ENCODE assay signal across 24 cellular contexts in the genomic region with DNA sequence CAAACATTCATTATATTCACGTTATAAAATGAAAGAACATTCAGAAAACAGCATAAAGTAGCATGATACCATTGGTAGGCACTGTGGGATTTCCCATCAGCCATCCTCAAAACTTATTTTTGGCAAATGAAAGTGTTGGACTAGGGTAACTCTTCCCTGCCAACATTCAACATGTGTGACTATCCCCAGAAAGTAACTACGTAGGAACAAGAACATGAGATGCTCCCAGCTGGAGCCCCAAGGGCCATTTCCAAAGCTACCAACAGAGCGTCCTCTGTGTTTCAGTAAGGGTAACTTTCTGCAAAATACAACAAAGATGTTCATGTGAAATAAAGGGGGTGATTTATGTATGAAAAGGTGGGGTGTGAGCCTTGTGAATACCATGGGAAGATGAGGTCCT. TPM values are rescaled to one million over a fixed set of nuclear protein-coding genes. Genes with fewer than 3 reads are reported as not detected.
DNase-seq lines count a peak whose midpoint lies in the region; ATAC-seq and TF ChIP-seq lines count a peak whose summit lies in the region.
"Had no signal": no experiment of that assay in that cellular context is flagged by ENCODE, and none has a peak within 500 bp of the region (broad histone marks: within the 10 kb centered on the region; RNA-seq: fewer than 3 reads in every experiment).

No MANE protein-coding gene starts in this region.

- TF ChIP-seq POLR2A in vagina (IDR thresholded peaks at IDR 0.05), result no peak

- no peaks in the 10 kb centered on the region for H3K9me3 ChIP-seq in vagina

- no peaks in the 10 kb centered on the region for H3K27me3 ChIP-seq in vagina
- H3K27me3 ChIP-seq: BLaER1, MG63 had no signal

- H3K4me3 ChIP-seq in vagina, result no peak overlapping the region
- H3K4me3 ChIP-seq: BLaER1, MG63 had no signal

- no peak overlapping the region for H3K4me3 Mint-ChIP-seq in activated naive CD8-positive, alpha-beta T cell treated with anti-CD3 and anti-CD28 coated beads, Interleukin-2, amount 50 U/mL, for 24 hours
- H3K4me3 Mint-ChIP-seq in activated naive CD8-positive, alpha-beta T cell treated with anti-CD3 and anti-CD28 coated beads for 36 hours, result no peak overlapping the region
- no peak overlapping the region for H3K4me3 Mint-ChIP-seq in T-cell

- peaks cover 39% of the 10 kb centered on the region for H3K4me1 Mint-ChIP-seq in activated naive CD8-positive, alpha-beta T cell treated with anti-CD3 and anti-CD28 coated beads, Interleukin-2, amount 50 U/mL, for 24 hours
- H3K4me1 Mint-ChIP-seq in activated naive CD8-positive, alpha-beta T cell treated with anti-CD3 and anti-CD28 coated beads for 36 hours, result peaks cover 24% of the 10 kb centered on the region
- peaks cover 33 to 42% (median 36%) of the 10 kb centered on the region in 3 donors for H3K4me1 Mint-ChIP-seq in T-cell

- CTCF ChIA-PET in T-cell (lab: Charles Lee), result interaction anchor here in 1 of 2 donors (0.6 kb wide), 1 partner anchor 72 kb away, joined by 3 read pairs; no protein-coding TSS in a partner anchor

- no peak overlapping the region for H3K27ac ChIP-seq in vagina
- H3K27ac ChIP-seq: BLaER1, RWPE1 had no signal

- H3K27ac Mint-ChIP-seq in activated naive CD8-positive, alpha-beta T cell treated with anti-CD3 and anti-CD28 coated beads, Interleukin-2, amount 50 U/mL, for 24 hours, result peak overlapping the region; percentile 16
- H3K27ac Mint-ChIP-seq in activated naive CD8-positive, alpha-beta T cell treated with anti-CD3 and anti-CD28 coated beads for 36 hours, result no peak overlapping the region
- peak overlapping the region; percentile 71 to 100 for H3K27ac Mint-ChIP-seq in T-cell

- no peak for ATAC-seq in activated naive CD8-positive, alpha-beta T cell treated with anti-CD3 and anti-CD28 coated beads, Interleukin-2, amount 50 U/mL, for 24 hours
- no peak for ATAC-seq in T-cell (replicated peaks in 1 of 4)
- no peak for ATAC-seq in HG03280 (IDR thresholded peaks at IDR 0.05; ENCODE audit: unreplicated experiment)
- ATAC-seq: HCT116, PC-3 had no signal

- no peaks in the 10 kb centered on the region for H3K36me3 Mint-ChIP-seq in activated naive CD8-positive, alpha-beta T cell treated with anti-CD3 and anti-CD28 coated beads, Interleukin-2, amount 50 U/mL, for 24 hours (ENCODE audit: low read depth)
- H3K36me3 Mint-ChIP-seq in activated naive CD8-positive, alpha-beta T cell treated with anti-CD3 and anti-CD28 coated beads for 36 hours, result peaks cover 3% of the 10 kb centered on the region
- no peaks in the 10 kb centered on the region for H3K36me3 Mint-ChIP-seq in T-cell
- H3K36me3 Mint-ChIP-seq: CD4-positive, CD25-positive, alpha-beta regulatory T cell had no signal

- no peaks in the 10 kb centered on the region for H3K27me3 Mint-ChIP-seq in activated naive CD8-positive, alpha-beta T cell treated with anti-CD3 and anti-CD28 coated beads, Interleukin-2, amount 50 U/mL, for 24 hours
- H3K27me3 Mint-ChIP-seq in activated naive CD8-positive, alpha-beta T cell treated with anti-CD3 and anti-CD28 coated beads for 36 hours, result no peaks in the 10 kb centered on the region
- no peaks in the 10 kb centered on the region for H3K27me3 Mint-ChIP-seq in T-cell

- TF ChIP-seq CTCF in vagina (IDR thresholded peaks at IDR 0.05), result no peak

- H3K4me1 ChIP-seq in vagina, result no peaks in the 10 kb centered on the region

- POLR2A ChIA-PET in T-cell (lab: Charles Lee), result no interaction called here

- DNase-seq in activated naive CD8-positive, alpha-beta T cell treated with anti-CD3 and anti-CD28 coated beads, Interleukin-2, amount 50 U/mL, for 24 hours, result no peak
- DNase-seq in activated naive CD8-positive, alpha-beta T cell treated with anti-CD3 and anti-CD28 coated beads for 36 hours, result no peak
- no peak for DNase-seq in T-cell
- peak; percentile 95 for DNase-seq in foreskin melanocyte
- no peak for DNase-seq in HK-2 (ENCODE audit: unreplicated experiment)
- DNase-seq in vagina (ENCODE audit: extremely low spot score in 2 of 2), result no peak
- DNase-seq: CD4-positive, CD25-positive, alpha-beta regulatory T cell; COR-L47; DMS53; KBM-7; MG63; NCI-H1105 treated with DMSO at 0.1 percent for 48 hours; NCI-H146; NCI-H1930; NCI-H446 treated with DMSO at 0.1 percent for 48 hours; NCI-H526; NCI-H82; NK-92 treated with Interleukin-12 subunit alpha and Interleukin-12 subunit beta, amount 100 ng/mL, for 24 hours; PC-3; SHP77 had no signal

- intact Hi-C loops in vagina (cut with DNase I), result loop anchor here (5.0 kb wide), 1 partner anchor 96 kb away; no protein-coding TSS in a partner anchor

- H3K9me3 Mint-ChIP-seq in activated naive CD8-positive, alpha-beta T cell treated with anti-CD3 and anti-CD28 coated beads, Interleukin-2, amount 50 U/mL, for 24 hours, result no peaks in the 10 kb centered on the region
- peaks cover 2% of the 10 kb centered on the region for H3K9me3 Mint-ChIP-seq in activated naive CD8-positive, alpha-beta T cell treated with anti-CD3 and anti-CD28 coated beads for 36 hours
- no peaks in the 10 kb centered on the region for H3K9me3 Mint-ChIP-seq in T-cell

- no peaks in the 10 kb centered on the region for H3K36me3 ChIP-seq in vagina
- H3K36me3 ChIP-seq: BLaER1, MG63 had no signal

RNA-seq across cellular contexts. Expression of gene PTPN1, which starts 28.4 kb away (rescaled TPM):
- total RNA-seq in activated naive CD8-positive, alpha-beta T cell treated with anti-CD3 and anti-CD28 coated beads for 36 hours, result 10 to 100 TPM; 53.0 to 54.0 TPM
- total RNA-seq in T-cell (10 to 100 TPM; 50.7 to 67.9 (median 55.3) TPM), vagina (25.3 TPM)
